In genomic region chr10:73218466-73219191, GRCh38 we compare ENCODE assay signal across 9 cellular contexts. TPM values are rescaled to one million over a fixed set of nuclear protein-coding genes. Genes with fewer than 3 reads are reported as not detected.
DNase-seq lines count a peak whose midpoint lies in the region; ATAC-seq and TF ChIP-seq lines count a peak whose summit lies in the region.
"Had no signal": no experiment of that assay in that cellular context is flagged by ENCODE, and none has a peak within 500 bp of the region (broad histone marks: within the 10 kb centered on the region; RNA-seq: fewer than 3 reads in every experiment).

No MANE protein-coding gene starts in this region.

- H3K27ac ChIP-seq in brain microvascular endothelial cell (no peak overlapping the region), neural progenitor cell (no peak overlapping the region)
- H3K27ac ChIP-seq: SJCRH30 had no signal

- no peaks in the 10 kb centered on the region for H3K79me2 ChIP-seq in neural progenitor cell (ENCODE audit: low read depth)

- ATAC-seq in T-helper 17 cell, result no peak

- peaks cover 3% of the 10 kb centered on the region for H4K20me1 ChIP-seq in neural progenitor cell (ENCODE audit: low read depth)

- H3K27me3 ChIP-seq in brain microvascular endothelial cell (replicated peaks) (no peaks in the 10 kb centered on the region), neural progenitor cell (no peaks in the 10 kb centered on the region)
- H3K27me3 ChIP-seq: SJCRH30 had no signal

- DNase-seq in GM10266 (ENCODE audit: extremely low spot score), result peak; percentile 8
- DNase-seq in LHCN-M2 (ENCODE audit: low read depth), result peak; percentile 18
- peak; percentile 16 for DNase-seq in brain microvascular endothelial cell
- peak; percentile 14 for DNase-seq in neural progenitor cell (ENCODE audit: low spot score)
- no peak for DNase-seq in activated effector memory CD4-positive, alpha-beta T cell treated with Interleukin-2 at 50 U/mL for 16 hours
- no peak for DNase-seq in activated CD4-positive, alpha-beta T cell treated with anti-CD3 and anti-CD28 coated beads for 1 hour
- DNase-seq in T-helper 17 cell, result no peak
- DNase-seq: nucleus accumbens had no signal

- no peak overlapping the region for H2AFZ ChIP-seq in neural progenitor cell (replicated peaks)

- no peaks in the 10 kb centered on the region for H3K9me3 Mint-ChIP-seq in neural progenitor cell

- no peak overlapping the region for H3K4me2 ChIP-seq in neural progenitor cell

- H3K27me3 Mint-ChIP-seq in neural progenitor cell (ENCODE audit: insufficient read depth, low read depth), result no peaks in the 10 kb centered on the region
- no peaks in the 10 kb centered on the region for H3K27me3 Mint-ChIP-seq in T-helper 17 cell

- peaks cover 3% of the 10 kb centered on the region for H3K36me3 ChIP-seq in brain microvascular endothelial cell (replicated peaks)
- peaks cover 4% of the 10 kb centered on the region for H3K36me3 ChIP-seq in neural progenitor cell
- H3K36me3 ChIP-seq: SJCRH30 had no signal

- no peaks in the 10 kb centered on the region for H3F3A ChIP-seq in neural progenitor cell (ENCODE audit: low read depth)

- no peak overlapping the region for H3K9ac ChIP-seq in neural progenitor cell

- H3K4me1 Mint-ChIP-seq in neural progenitor cell (no peaks in the 10 kb centered on the region), T-helper 17 cell (peaks cover 2% of the 10 kb centered on the region)

- TF ChIP-seq CTCF in GM10266 (IDR thresholded peaks at IDR 0.05; ENCODE audit: control insufficient read depth, insufficient read depth, low read depth, missing control alignments), result peak; percentile 41
- TF ChIP-seq CTCF in brain microvascular endothelial cell (IDR thresholded peaks at IDR 0.05; ENCODE audit: low read depth, low read length, missing control alignments), result peak; percentile 62
- TF ChIP-seq CTCF in neural progenitor cell (IDR thresholded peaks at IDR 0.05), result peak; percentile 59

- in situ Hi-C loops in brain microvascular endothelial cell (cut with HindIII; ENCODE audit: low pct_ligation_motif_present, low sequenced_read_pairs), result no loop called here

- H3K4me3 Mint-ChIP-seq in neural progenitor cell (no peak overlapping the region), T-helper 17 cell (no peak overlapping the region)

- H3K4me1 ChIP-seq in neural progenitor cell, result no peaks in the 10 kb centered on the region
- H3K4me1 ChIP-seq: SJCRH30 had no signal

- H3K27ac Mint-ChIP-seq in neural progenitor cell (no peak overlapping the region), T-helper 17 cell (no peak overlapping the region)

- H3K4me3 ChIP-seq in brain microvascular endothelial cell (ENCODE audit: low read depth, low read length) (no peak overlapping the region), neural progenitor cell (no peak overlapping the region)
- H3K4me3 ChIP-seq: SJCRH30 had no signal

- H3K9me3 ChIP-seq in neural progenitor cell (ENCODE audit: low read depth) (no peaks in the 10 kb centered on the region), T-helper 17 cell (ENCODE audit: control insufficient read depth, low read length, poor library complexity, severe bottlenecking) (no peaks in the 10 kb centered on the region)

- peaks cover 22% of the 10 kb centered on the region for H3K36me3 Mint-ChIP-seq in neural progenitor cell
- H3K36me3 Mint-ChIP-seq in T-helper 17 cell (ENCODE audit: low read depth), result peaks cover 9% of the 10 kb centered on the region

RNA-seq across cellular contexts. Expression of gene DNAJC9, which starts 28.4 kb away (rescaled TPM):
- total RNA-seq in LHCN-M2 (2014; rRNA removed) (64.8 and 66.5 TPM in 2 replicates), neural progenitor cell (ENCODE audit: low replicate concordance) (50.8 and 58.0 TPM in 2 replicates), T-helper 17 cell (10 to 100 TPM; 16.2 to 21.4 TPM)
- polyA plus RNA-seq in LHCN-M2 (2012), result 19.4 TPM

RNA-seq across cellular contexts. Expression of gene MRPS16, which starts 33.8 kb away (rescaled TPM):
- total RNA-seq in LHCN-M2 (2014; rRNA removed) (83.9 and 92.9 TPM in 2 replicates), neural progenitor cell (ENCODE audit: low replicate concordance) (77.0 and 82.3 TPM in 2 replicates), T-helper 17 cell (10 to 100 TPM; 32.0 to 34.4 TPM)
- 121 TPM for polyA plus RNA-seq in LHCN-M2 (2012)

RNA-seq across cellular contexts. Expression of gene FAM149B1, which starts 50.7 kb away (rescaled TPM):
- total RNA-seq in LHCN-M2 (2014; rRNA removed), result 16.2 and 19.0 TPM in 2 replicates
- 15.4 TPM for polyA plus RNA-seq in LHCN-M2 (2012)
- total RNA-seq in neural progenitor cell (ENCODE audit: low replicate concordance), result 34.8 and 43.3 TPM in 2 replicates
- total RNA-seq in T-helper 17 cell, result 10 to 100 TPM; 12.5 to 13.4 TPM

RNA-seq across cellular contexts. Expression of gene ECD, which starts 50.8 kb away (rescaled TPM):
- total RNA-seq in LHCN-M2 (2014; rRNA removed), result 33.0 and 36.6 TPM in 2 replicates
- polyA plus RNA-seq in LHCN-M2 (2012), result 20.3 TPM
- 36.0 and 44.0 TPM in 2 replicates for total RNA-seq in neural progenitor cell (ENCODE audit: low replicate concordance)
- total RNA-seq in T-helper 17 cell, result 10 to 100 TPM; 41.3 to 50.5 TPM

Comparison
In these comparisons a context has a peak if more than half of its experiments do, and no peak if none do; other contexts are left out.
1. DNase-seq: peak in GM10266 (single experiment), LHCN-M2 (single experiment), brain microvascular endothelial cell (single experiment) and neural progenitor cell (single experiment); none in activated effector memory CD4-positive, alpha-beta T cell treated with Interleukin-2 at 50 U/mL for 16 hours (single experiment), activated CD4-positive, alpha-beta T cell treated with anti-CD3 and anti-CD28 coated beads for 1 hour (single experiment) and T-helper 17 cell (0 of 3).
2. Peak in every context shown above with its lines, with median percentiles within 50 percentile points of each other: CTCF ChIP-seq.